ENCODE assay signal across 8 cellular contexts in the genomic region with DNA sequence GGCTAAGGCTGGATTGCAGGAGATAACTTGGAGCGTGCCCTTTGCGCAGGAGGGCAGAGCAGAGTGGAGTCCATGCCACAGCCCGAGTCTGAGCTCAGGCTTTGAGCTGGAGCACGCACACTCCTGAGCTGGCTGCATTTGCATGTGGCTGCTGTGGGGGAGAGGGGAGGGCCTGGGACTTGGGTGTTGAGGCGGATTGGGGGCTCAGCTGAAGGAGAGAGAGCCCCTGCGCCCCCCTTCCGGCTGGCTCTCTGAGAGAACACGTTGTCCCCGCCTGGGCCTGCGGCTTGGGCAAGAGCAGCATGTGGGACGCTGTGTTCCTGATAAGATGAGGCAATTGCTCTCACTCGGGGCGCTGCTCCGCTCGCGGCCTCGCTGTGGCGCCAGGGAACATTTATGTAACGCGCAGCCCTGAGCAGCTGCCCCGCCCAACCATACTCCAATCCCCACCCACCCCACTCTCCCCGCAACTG. TPM values are rescaled to one million over a fixed set of nuclear protein-coding genes. Genes with fewer than 3 reads are reported as not detected.
DNase-seq lines count a peak whose midpoint lies in the region; ATAC-seq and TF ChIP-seq lines count a peak whose summit lies in the region.

No MANE protein-coding gene starts in this region.

- H3K4me2 ChIP-seq in osteoblast (ENCODE audit: insufficient read depth, low read length): peak overlapping the region; percentile 65

- H3K9me3 ChIP-seq in osteoblast (ENCODE audit: low read depth, low read length): no peaks in the 10 kb centered on the region

- H3K27ac ChIP-seq in foreskin keratinocyte (peak overlapping the region; percentile 54), osteoblast (ENCODE audit: low read depth, low read length) (peak overlapping the region; percentile 61), temporal lobe (ENCODE audit: low read depth, low read length) (peak overlapping the region; percentile 98)

- no peaks in the 10 kb centered on the region for H3K36me3 ChIP-seq in osteoblast (ENCODE audit: insufficient read depth, low read length)

- H3K27me3 ChIP-seq in foreskin keratinocyte (no peaks in the 10 kb centered on the region), osteoblast (ENCODE audit: insufficient read depth, low read length) (no peaks in the 10 kb centered on the region)

- DNase-seq in GM10266 (ENCODE audit: extremely low spot score) (peak; percentile 80), OCI-M2 (lab: John Stamatoyannopoulos, UW; ENCODE audit: unreplicated experiment) (peak; percentile 27), activated gamma-delta T cell treated with Interleukin-2 at 50 U/mL for 16 hours (peak; percentile 72), foreskin keratinocyte (peak in 1 of 2 donors; percentile 65), osteoblast (ENCODE audit: insufficient read length, low spot score, missing footprints) (peak; percentile 99), NCI-H146 treated with DMSO at 0.1 percent for 48 hours (lab: John Stamatoyannopoulos, UW; ENCODE audit: unreplicated experiment) (no peak)

- peak; percentile 58 for ATAC-seq in HG02852 (IDR thresholded peaks at IDR 0.05; ENCODE audit: unreplicated experiment)
- peak; percentile 76 for ATAC-seq in foreskin keratinocyte

- peak overlapping the region; percentile 25 for H3K4me3 ChIP-seq in osteoblast (ENCODE audit: insufficient read depth, low read length)

- H3K4me1 ChIP-seq in foreskin keratinocyte: peaks cover 43% of the 10 kb centered on the region
- H3K4me1 ChIP-seq in osteoblast (ENCODE audit: insufficient read depth, low read length): peaks cover 10% of the 10 kb centered on the region

- H3K79me2 ChIP-seq in osteoblast (ENCODE audit: insufficient read depth, low read length): peaks cover 93% of the 10 kb centered on the region

- peak overlapping the region; percentile 54 for H2AFZ ChIP-seq in osteoblast (ENCODE audit: low read length)

- TF ChIP-seq CTCF in GM10266 (IDR thresholded peaks at IDR 0.05; ENCODE audit: control insufficient read depth, insufficient read depth, low read depth, missing control alignments) (peak; percentile 69), foreskin keratinocyte (conservative IDR thresholded peaks at IDR 0.05) (peak; percentile 71), osteoblast (IDR thresholded peaks at IDR 0.05; ENCODE audit: extremely low read depth, low read depth, low read length) (peak; percentile 45)

- peaks cover 44% of the 10 kb centered on the region for H4K20me1 ChIP-seq in osteoblast (ENCODE audit: insufficient read depth, low read length)

RNA-seq across cellular contexts. Expression of a gene that starts 39.1 kb away (rescaled TPM):
- total RNA-seq in foreskin keratinocyte (57.9 and 58.1 TPM in 2 replicates), osteoblast (53.3 and 58.6 TPM in 2 replicates), temporal lobe (27.8 TPM)
- polyA plus RNA-seq in foreskin keratinocyte: 54.9 and 55.8 TPM in 2 replicates
